ENCODE assay signal across 8 cellular contexts in genomic region chr6:28880894-28881780, GRCh38. TPM values are rescaled to one million over a fixed set of nuclear protein-coding genes. Genes with fewer than 3 reads are reported as not detected.
DNase-seq lines count a peak whose midpoint lies in the region; ATAC-seq and TF ChIP-seq lines count a peak whose summit lies in the region.

No MANE protein-coding gene starts in this region.

- H3K36me3 ChIP-seq in ectodermal cell (ENCODE audit: control insufficient read depth, insufficient read depth, low read length) (no peaks in the 10 kb centered on the region), right lobe of liver (no peaks in the 10 kb centered on the region)

- peak; percentile 74 for DNase-seq in NCI-H2171 treated with DMSO at 0.1 percent for 48 hours (lab: John Stamatoyannopoulos, UW)
- no peak for DNase-seq in NCI-H2171 (lab: John Stamatoyannopoulos, UW)
- peak; percentile 93 for DNase-seq in NCI-H2227 (lab: John Stamatoyannopoulos, UW; ENCODE audit: unreplicated experiment)
- DNase-seq in activated CD4-positive, alpha-beta T cell treated with anti-CD3 and anti-CD28 coated beads for 48 hours = peak; percentile 83
- DNase-seq in right lobe of liver = peak in 2 of 3 donors; percentile 52 to 61
- DNase-seq in stimulated activated CD4-positive, alpha-beta T cell treated with anti-CD3 and anti-CD28 coated beads, Interleukin-2, amount 100 ng/mL, for 48 hours = peak; percentile 73 to 74

- intact Hi-C loops in right lobe of liver (cut with DNase I) = no loop called here

- H3K27me3 ChIP-seq in ectodermal cell (ENCODE audit: control insufficient read depth, insufficient read depth, low read length, poor library complexity, severe bottlenecking) (no peaks in the 10 kb centered on the region), right lobe of liver (no peaks in the 10 kb centered on the region)

- H3K9me3 ChIP-seq in ectodermal cell (ENCODE audit: control insufficient read depth, low read length) (no peaks in the 10 kb centered on the region), right lobe of liver (no peaks in the 10 kb centered on the region)

- TF ChIP-seq CTCF in right lobe of liver (IDR thresholded peaks at IDR 0.05) = no peak

- H3K4me3 ChIP-seq in ectodermal cell (ENCODE audit: insufficient read depth, low read depth, low read length) (peak overlapping the region; percentile 77), right lobe of liver (peak overlapping the region; percentile 36 to 47 (median 39))

- H3K27ac ChIP-seq in ectodermal cell (ENCODE audit: insufficient read depth, low read depth, low read length, poor library complexity, severe bottlenecking) = no peak overlapping the region
- H3K27ac ChIP-seq in right lobe of liver = no peak overlapping the region

- H3K4me1 ChIP-seq in ectodermal cell (ENCODE audit: control insufficient read depth, insufficient read depth, low read length) (no peaks in the 10 kb centered on the region), right lobe of liver (peaks cover 0 to 4% (median 0%) of the 10 kb centered on the region in 4 donors)

- no peak for TF ChIP-seq POLR2A in right lobe of liver (IDR thresholded peaks at IDR 0.05)
- no peak for TF ChIP-seq POLR2A in GM18505 (IDR thresholded peaks at IDR 0.05; ENCODE audit: borderline replicate concordance, extremely low read depth, insufficient read depth, insufficient read length)

- 14 to 17% methylated on average over 27 to 28 of the region's 28 CpGs for WGBS in ectodermal cell, 2 experiments
- 4% methylated on average over 28 of the region's 28 CpGs for WGBS in right lobe of liver (ENCODE audit: insufficient coverage, low coverage, low lambda C conversion rate, missing lambda C conversion rate)

- ATAC-seq in right lobe of liver (peak in 3 of 4 donors; percentile 73 to 80 (median 77)), GM18505 (IDR thresholded peaks at IDR 0.05; ENCODE audit: unreplicated experiment) (no peak)

RNA-seq across cellular contexts. Expression of gene TRIM27, which starts 42.6 kb away (rescaled TPM):
- polyA plus RNA-seq in ectodermal cell (2013, experiment 1 of 4) = 66.1 TPM
- 64.5 TPM for polyA plus RNA-seq in ectodermal cell (2013, experiment 2 of 4)
- 49.7 TPM for polyA plus RNA-seq in ectodermal cell (2013, experiment 3 of 4)
- 55.0 TPM for polyA plus RNA-seq in ectodermal cell (2013, experiment 4 of 4)
- 10 to 100 TPM; 31.5 to 54.8 (median 36.7) TPM for total RNA-seq in right lobe of liver
